Comparison of ENCODE assay signal across 8 cellular contexts in genomic region chr20:5127204-5127858, GRCh38. TPM values are rescaled to one million over a fixed set of nuclear protein-coding genes. Genes with fewer than 3 reads are reported as not detected.
DNase-seq lines count a peak whose midpoint lies in the region; ATAC-seq and TF ChIP-seq lines count a peak whose summit lies in the region.

No MANE protein-coding gene starts in this region.

- no peak for TF ChIP-seq RAD21 in SK-N-SH (IDR thresholded peaks at IDR 0.05; ENCODE audit: low read length)

- WGBS in SK-N-SH (ENCODE audit: low lambda C conversion rate), result under 1% methylated on average over 16 of the region's 44 CpGs
- 1% methylated on average over 44 of the region's 44 CpGs for WGBS in heart right ventricle, 2 donors
- WGBS in psoas muscle, 3 donors, result 0% methylated on average over 37 to 44 of the region's 44 CpGs

- CTCF ChIA-PET in SK-N-SH (lab: Yijun Ruan, JAX), result interaction anchor here (0.5 to 4.8 kb wide), 22 partner anchors 10 to 1042 kb away, joined by 3 to 115 read pairs (median 4); partner anchors contain the start of gene PROKR2

- H3K27me3 ChIP-seq in SK-N-SH (ENCODE audit: insufficient read depth) (no peaks in the 10 kb centered on the region), heart right ventricle (no peaks in the 10 kb centered on the region), psoas muscle (ENCODE audit: insufficient read depth in 3 of 3, low read length in 2 of 3) (no peaks in the 10 kb centered on the region), vagina (no peaks in the 10 kb centered on the region)

- H3K36me3 ChIP-seq in KOPT-K1 (ENCODE audit: insufficient read depth, low read length), result peaks cover 10% of the 10 kb centered on the region; the same call in 1 of the 2 replicates
- no peaks in the 10 kb centered on the region for H3K36me3 ChIP-seq in SK-N-SH (replicated peaks in 1 of 2; ENCODE audit: control insufficient read depth in 1 of 2, insufficient read depth in 2 of 2, low read length in 1 of 2)
- H3K36me3 ChIP-seq in heart right ventricle, result peaks cover 0 to 12% (median 0%) of the 10 kb centered on the region in 9 donors
- H3K36me3 ChIP-seq in psoas muscle (ENCODE audit: insufficient read depth in 1 of 2, low read depth in 1 of 2), result no peaks in the 10 kb centered on the region
- H3K36me3 ChIP-seq in vagina, result no peaks in the 10 kb centered on the region

- H3K4me3 Mint-ChIP-seq in activated naive CD8-positive, alpha-beta T cell treated with anti-CD3 and anti-CD28 coated beads, Interleukin-2, amount 10 ng/mL, durations not matched to agents 7 days and 5 days, result peak overlapping the region; percentile 97

- POLR2A ChIA-PET in SK-N-SH (lab: Yijun Ruan, JAX), result interaction anchor here (1.2 to 2.1 kb wide), 2 partner anchors 65 to 623 kb away, joined by 3 to 11 read pairs; partner anchors contain the start of gene SHLD1
- POLR2A ChIA-PET in activated naive CD8-positive, alpha-beta T cell treated with anti-CD3 and anti-CD28 coated beads, Interleukin-2, amount 10 ng/mL, durations not matched to agents 7 days and 5 days (lab: Charles Lee), result interaction anchor here (0.7 to 2.1 kb wide), 11 partner anchors 7 to 364 kb away, joined by 3 to 22 read pairs (median 3); partner anchors contain the start of gene PCNA

- no peaks in the 10 kb centered on the region for H3K9me3 Mint-ChIP-seq in activated naive CD8-positive, alpha-beta T cell treated with anti-CD3 and anti-CD28 coated beads, Interleukin-2, amount 10 ng/mL, durations not matched to agents 7 days and 5 days

- peaks cover 11% of the 10 kb centered on the region for H3K36me3 Mint-ChIP-seq in activated naive CD8-positive, alpha-beta T cell treated with anti-CD3 and anti-CD28 coated beads, Interleukin-2, amount 10 ng/mL, durations not matched to agents 7 days and 5 days

- no peak for TF ChIP-seq POLR2A in vagina (IDR thresholded peaks at IDR 0.05)

- peaks cover 3% of the 10 kb centered on the region for H3F3A ChIP-seq in SK-N-SH (replicated peaks; ENCODE audit: insufficient read depth)

- ATAC-seq in GM21825 (IDR thresholded peaks at IDR 0.05; ENCODE audit: unreplicated experiment) (peak; percentile 32), heart right ventricle (peak; percentile 2 to 27 (median 14)), psoas muscle (peak; percentile 16 to 42 (median 28))
- ATAC-seq in activated naive CD8-positive, alpha-beta T cell treated with anti-CD3 and anti-CD28 coated beads, Interleukin-2, amount 10 ng/mL, durations not matched to agents 7 days and 5 days (ENCODE audit: low read depth), result peak; percentile 50

- H3K9me3 ChIP-seq in KOPT-K1 (ENCODE audit: insufficient read depth, low read length, poor library complexity, severe bottlenecking) (no peaks in the 10 kb centered on the region), SK-N-SH (no peaks in the 10 kb centered on the region), heart right ventricle (no peaks in the 10 kb centered on the region), psoas muscle (no peaks in the 10 kb centered on the region), vagina (no peaks in the 10 kb centered on the region)

- H3K27ac ChIP-seq in KOPT-K1 (ENCODE audit: low read depth, low read length, poor library complexity, severe bottlenecking) (peak overlapping the region; percentile 71), SK-N-SH (ENCODE audit: low read depth in 2 of 2, low read length in 1 of 2) (peak overlapping the region; percentile 70 to 80), heart right ventricle (peak overlapping the region; percentile 89 to 99 (median 98)), psoas muscle (peak overlapping the region; percentile 98), vagina (peak overlapping the region; percentile 98)

- peak overlapping the region; percentile 74 for H3K4me2 ChIP-seq in SK-N-SH

- H3K4me1 ChIP-seq in SK-N-SH (ENCODE audit: control insufficient read depth in 1 of 2, insufficient read depth in 2 of 2, low read depth in 1 of 2, low read length in 1 of 2) (peaks cover 4 to 7% of the 10 kb centered on the region in 2 experiments; a peak in 2 of 4 replicates), heart right ventricle (peaks cover 7 to 65% (median 55%) of the 10 kb centered on the region in 9 donors), psoas muscle (peaks cover 46% of the 10 kb centered on the region), vagina (peaks cover 42% of the 10 kb centered on the region)

- H4K20me1 ChIP-seq in SK-N-SH (ENCODE audit: insufficient read depth), result peaks cover 8% of the 10 kb centered on the region; the same call in 1 of the 2 replicates

- peak overlapping the region; percentile 83 for H3K9ac ChIP-seq in SK-N-SH

- peak overlapping the region; percentile 7; the same call in 1 of the 2 replicates for H2AFZ ChIP-seq in SK-N-SH (ENCODE audit: low read depth)

- H3K79me2 ChIP-seq in SK-N-SH (ENCODE audit: insufficient read depth), result peaks cover 52% of the 10 kb centered on the region

- peaks cover 32% of the 10 kb centered on the region for H3K4me1 Mint-ChIP-seq in activated naive CD8-positive, alpha-beta T cell treated with anti-CD3 and anti-CD28 coated beads, Interleukin-2, amount 10 ng/mL, durations not matched to agents 7 days and 5 days

- no peaks in the 10 kb centered on the region for H3K27me3 Mint-ChIP-seq in activated naive CD8-positive, alpha-beta T cell treated with anti-CD3 and anti-CD28 coated beads, Interleukin-2, amount 10 ng/mL, durations not matched to agents 7 days and 5 days

- TF ChIP-seq EP300 in SK-N-SH (IDR thresholded peaks at IDR 0.05; ENCODE audit: borderline replicate concordance in 1 of 2, low read depth in 1 of 2, low read length in 1 of 2), result no peak

- no peak for TF ChIP-seq CTCF in SK-N-SH (IDR thresholded peaks at IDR 0.05)
- peak in 1 of 9 donors; percentile 3 for TF ChIP-seq CTCF in heart right ventricle (IDR thresholded peaks at IDR 0.05)
- no peak for TF ChIP-seq CTCF in psoas muscle (IDR thresholded peaks at IDR 0.05)
- TF ChIP-seq CTCF in vagina (IDR thresholded peaks at IDR 0.05), result no peak

- H3K27ac Mint-ChIP-seq in activated naive CD8-positive, alpha-beta T cell treated with anti-CD3 and anti-CD28 coated beads, Interleukin-2, amount 10 ng/mL, durations not matched to agents 7 days and 5 days, result peak overlapping the region; percentile 96

- DNase-seq in EH (ENCODE audit: low read depth) (peak; percentile 42), SK-N-SH (peak; percentile 70), heart right ventricle (peak; percentile 38 to 49), psoas muscle (peak; percentile 27 to 75), vagina (ENCODE audit: extremely low spot score in 2 of 2) (no peak)
- DNase-seq in activated naive CD8-positive, alpha-beta T cell treated with anti-CD3 and anti-CD28 coated beads, Interleukin-2, amount 10 ng/mL, durations not matched to agents 7 days and 5 days, result peak; percentile 70

- no peaks in the 10 kb centered on the region for H3K9me2 ChIP-seq in SK-N-SH

- H3K4me3 ChIP-seq in SK-N-SH (ENCODE audit: low read depth in 2 of 2, low read length in 1 of 2) (peak overlapping the region; percentile 78 to 79), heart right ventricle (peak overlapping the region; percentile 83 to 98 (median 94)), psoas muscle (peak overlapping the region; percentile 81), vagina (peak overlapping the region; percentile 95 to 96)

- intact Hi-C loops in heart right ventricle (cut with DNase I), result loop anchor here in 7 of 10 donors (1.0 to 10.0 kb wide), 5 partner anchors 45 to 317 kb away; no protein-coding TSS in a partner anchor
- intact Hi-C loops in psoas muscle (cut with DNase I), result loop anchor here (2.0 to 5.0 kb wide), 2 partner anchors 45 to 65 kb away; no protein-coding TSS in a partner anchor
- intact Hi-C loops in vagina (cut with DNase I), result loop anchor here (2.0 kb wide), 1 partner anchor 65 kb away; no protein-coding TSS in a partner anchor

TF ChIP-seq in SK-N-SH, 30 proteins besides CTCF, POLR2A, EP300 and RAD21 (continues in another document):
- TF ChIP-seq GABPA (IDR thresholded peaks at IDR 0.05; ENCODE audit: low read depth) (no peak), POLR2AphosphoS5 (IDR thresholded peaks at IDR 0.05; ENCODE audit: low read depth, low read length) (no peak)
- TF ChIP-seq, protein P1, sequence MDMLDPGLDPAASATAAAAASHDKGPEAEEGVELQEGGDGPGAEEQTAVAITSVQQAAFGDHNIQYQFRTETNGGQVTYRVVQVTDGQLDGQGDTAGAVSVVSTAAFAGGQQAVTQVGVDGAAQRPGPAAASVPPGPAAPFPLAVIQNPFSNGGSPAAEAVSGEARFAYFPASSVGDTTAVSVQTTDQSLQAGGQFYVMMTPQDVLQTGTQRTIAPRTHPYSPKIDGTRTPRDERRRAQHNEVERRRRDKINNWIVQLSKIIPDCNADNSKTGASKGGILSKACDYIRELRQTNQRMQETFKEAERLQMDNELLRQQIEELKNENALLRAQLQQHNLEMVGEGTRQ (IDR thresholded peaks at IDR 0.05; ENCODE audit: borderline replicate concordance, low read depth, low read length), result no peak

RNA-seq across cellular contexts. Expression of gene CDS2, which starts 0.5 kb away (rescaled TPM):
- polyA plus RNA-seq in SK-N-SH (2012; rRNA removed) (13.9 and 22.7 TPM in 2 replicates), heart right ventricle (10 to 100 TPM; 16.7 to 23.1 TPM), psoas muscle (10 to 100 TPM in 2 of 3 donors, 1 to 10 TPM in 1; 8.0 to 19.5 (median 15.2) TPM)
- 19.9 and 22.1 TPM in 2 replicates for polyA plus RNA-seq in SK-N-SH (2012; cell fraction: cytosol; rRNA removed)
- 6.1 and 12.3 TPM in 2 replicates for polyA plus RNA-seq in SK-N-SH (2012; cell fraction: nucleus; rRNA removed)
- 10 to 100 TPM; 59.1 to 59.2 TPM for total RNA-seq in activated naive CD8-positive, alpha-beta T cell treated with anti-CD3 and anti-CD28 coated beads, Interleukin-2, amount 10 ng/mL, durations not matched to agents 7 days and 5 days
- total RNA-seq in heart right ventricle (100 to 1,000 TPM in 1 of 10 donors, 10 to 100 TPM in 9; 67.5 to 100 (median 85.7) TPM), psoas muscle (10 to 100 TPM; 18.1 to 34.1 (median 25.2) TPM), vagina (24.8 TPM)

RNA-seq across cellular contexts. Expression of gene PCNA, which starts 7.6 kb away (rescaled TPM):
- 185 and 204 TPM in 2 replicates for polyA plus RNA-seq in SK-N-SH (2012; rRNA removed)
- 197 and 205 TPM in 2 replicates for polyA plus RNA-seq in SK-N-SH (2012; cell fraction: cytosol; rRNA removed)
- polyA plus RNA-seq in SK-N-SH (2012; cell fraction: nucleus; rRNA removed), result 75.7 and 102 TPM in 2 replicates
- total RNA-seq in activated naive CD8-positive, alpha-beta T cell treated with anti-CD3 and anti-CD28 coated beads, Interleukin-2, amount 10 ng/mL, durations not matched to agents 7 days and 5 days, result 100 to 1,000 TPM; 393 to 421 TPM
- total RNA-seq in heart right ventricle, result 10 to 100 TPM; 17.9 to 37.3 (median 21.4) TPM
- 10 to 100 TPM; 11.6 to 39.1 TPM for polyA plus RNA-seq in heart right ventricle
- total RNA-seq in psoas muscle, result 10 to 100 TPM; 13.2 to 19.1 (median 16.3) TPM
- polyA plus RNA-seq in psoas muscle, result 10 to 100 TPM; 25.5 to 53.0 (median 37.8) TPM
- 42.2 TPM for total RNA-seq in vagina

RNA-seq across cellular contexts. Expression of gene TMEM230, which starts 14.5 kb away (rescaled TPM):
- polyA plus RNA-seq in SK-N-SH (2012; rRNA removed) (165 and 201 TPM in 2 replicates), heart right ventricle (100 to 1,000 TPM in 1 of 2 donors, 10 to 100 TPM in 1; 85.9 to 135 TPM), psoas muscle (100 to 1,000 TPM; 120 to 146 (median 126) TPM)
- polyA plus RNA-seq in SK-N-SH (2012; cell fraction: cytosol; rRNA removed), result 212 and 252 TPM in 2 replicates
- 42.0 and 62.2 TPM in 2 replicates for polyA plus RNA-seq in SK-N-SH (2012; cell fraction: nucleus; rRNA removed)
- 10 to 100 TPM; 69.9 to 71.7 TPM for total RNA-seq in activated naive CD8-positive, alpha-beta T cell treated with anti-CD3 and anti-CD28 coated beads, Interleukin-2, amount 10 ng/mL, durations not matched to agents 7 days and 5 days
- total RNA-seq in heart right ventricle (10 to 100 TPM; 75.2 to 96.4 (median 82.0) TPM), psoas muscle (10 to 100 TPM; 71.8 to 99.9 (median 82.2) TPM), vagina (58.9 TPM)

Comparison
In these comparisons a context has a peak if more than half of its experiments do, and no peak if none do; other contexts are left out.
1. DNase-seq: peak in EH (single experiment), SK-N-SH (single experiment), activated naive CD8-positive, alpha-beta T cell treated with anti-CD3 and anti-CD28 coated beads, Interleukin-2, amount 10 ng/mL, durations not matched to agents 7 days and 5 days (single experiment), heart right ventricle (2 of 2) and psoas muscle (2 of 2); none in vagina (0 of 2).
2. Peak in every context shown above with its lines, with median percentiles within 50 percentile points of each other: ATAC-seq, H3K27ac ChIP-seq and H3K4me3 ChIP-seq.